Comparison of ENCODE assay signal across 1 cellular context in genomic region chr6:26214826-26215199, GRCh38.
TF ChIP-seq lines count a peak whose summit lies in the region.

No MANE protein-coding gene starts in this region.

TF ChIP-seq in K562, 482 proteins besides CTCF, POLR2A, EP300 and RAD21 (continued from another document and continues in another):
- TF ChIP-seq, protein P1, sequence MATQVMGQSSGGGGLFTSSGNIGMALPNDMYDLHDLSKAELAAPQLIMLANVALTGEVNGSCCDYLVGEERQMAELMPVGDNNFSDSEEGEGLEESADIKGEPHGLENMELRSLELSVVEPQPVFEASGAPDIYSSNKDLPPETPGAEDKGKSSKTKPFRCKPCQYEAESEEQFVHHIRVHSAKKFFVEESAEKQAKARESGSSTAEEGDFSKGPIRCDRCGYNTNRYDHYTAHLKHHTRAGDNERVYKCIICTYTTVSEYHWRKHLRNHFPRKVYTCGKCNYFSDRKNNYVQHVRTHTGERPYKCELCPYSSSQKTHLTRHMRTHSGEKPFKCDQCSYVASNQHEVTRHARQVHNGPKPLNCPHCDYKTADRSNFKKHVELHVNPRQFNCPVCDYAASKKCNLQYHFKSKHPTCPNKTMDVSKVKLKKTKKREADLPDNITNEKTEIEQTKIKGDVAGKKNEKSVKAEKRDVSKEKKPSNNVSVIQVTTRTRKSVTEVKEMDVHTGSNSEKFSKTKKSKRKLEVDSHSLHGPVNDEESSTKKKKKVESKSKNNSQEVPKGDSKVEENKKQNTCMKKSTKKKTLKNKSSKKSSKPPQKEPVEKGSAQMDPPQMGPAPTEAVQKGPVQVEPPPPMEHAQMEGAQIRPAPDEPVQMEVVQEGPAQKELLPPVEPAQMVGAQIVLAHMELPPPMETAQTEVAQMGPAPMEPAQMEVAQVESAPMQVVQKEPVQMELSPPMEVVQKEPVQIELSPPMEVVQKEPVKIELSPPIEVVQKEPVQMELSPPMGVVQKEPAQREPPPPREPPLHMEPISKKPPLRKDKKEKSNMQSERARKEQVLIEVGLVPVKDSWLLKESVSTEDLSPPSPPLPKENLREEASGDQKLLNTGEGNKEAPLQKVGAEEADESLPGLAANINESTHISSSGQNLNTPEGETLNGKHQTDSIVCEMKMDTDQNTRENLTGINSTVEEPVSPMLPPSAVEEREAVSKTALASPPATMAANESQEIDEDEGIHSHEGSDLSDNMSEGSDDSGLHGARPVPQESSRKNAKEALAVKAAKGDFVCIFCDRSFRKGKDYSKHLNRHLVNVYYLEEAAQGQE (CRISPR knock-in tag; IDR thresholded peaks at IDR 0.05; ENCODE audit: low read depth): no peak
- TF ChIP-seq XRCC3 (IDR thresholded peaks at IDR 0.05) (no peak), ZNF184 (CRISPR knock-in tag; IDR thresholded peaks at IDR 0.05) (no peak), HDAC6 (IDR thresholded peaks at IDR 0.05; ENCODE audit: low read depth, low read length) (no peak), ZNF124 (CRISPR knock-in tag; IDR thresholded peaks at IDR 0.05) (no peak), DNMT1 (IDR thresholded peaks at IDR 0.05) (no peak), GATA2 (CRISPR knock-in tag; IDR thresholded peaks at IDR 0.05) (no peak), MTF1 (CRISPR knock-in tag; IDR thresholded peaks at IDR 0.05; ENCODE audit: borderline replicate concordance) (no peak), ZNF41 (CRISPR knock-in tag; conservative IDR thresholded peaks at IDR 0.05) (0 out of 2 replicates have a peak, but pooled peaks have one; percentile 61), SMARCA4 (IDR thresholded peaks at IDR 0.05) (no peak), SMARCE1 (IDR thresholded peaks at IDR 0.05) (no peak), ZNF655 (CRISPR knock-in tag; IDR thresholded peaks at IDR 0.05) (no peak), CEBPB (tag; IDR thresholded peaks at IDR 0.05) (no peak), SRF (CRISPR knock-in tag; IDR thresholded peaks at IDR 0.05) (peak; percentile 26 to 41; a peak in 1 of 4 replicates), CHD1 (IDR thresholded peaks at IDR 0.05; ENCODE audit: low read length) (peak; percentile 85), KHSRP (IDR thresholded peaks at IDR 0.05) (no peak), ZNF644 (tag; IDR thresholded peaks at IDR 0.05; ENCODE audit: low read depth) (no peak), TFAP4 (CRISPR knock-in tag; IDR thresholded peaks at IDR 0.05; ENCODE audit: borderline replicate concordance) (no peak), HNRNPUL1 (IDR thresholded peaks at IDR 0.05; ENCODE audit: low read length) (no peak), RFX5 (IDR thresholded peaks at IDR 0.05; ENCODE audit: low read depth, low read length) (no peak), ZFP30 (CRISPR knock-in tag; IDR thresholded peaks at IDR 0.05; ENCODE audit: borderline replicate concordance) (no peak), SREBF1 (IDR thresholded peaks at IDR 0.05; ENCODE audit: borderline replicate concordance, low read depth, low read length) (no peak), SLC30A9 (CRISPR knock-in tag; IDR thresholded peaks at IDR 0.05) (no peak), KDM4B (IDR thresholded peaks at IDR 0.05; ENCODE audit: borderline replicate concordance in 2 of 2, low read depth in 1 of 2) (no peak), NFIC (IDR thresholded peaks at IDR 0.05) (no peak), OTX1 (CRISPR knock-in tag; IDR thresholded peaks at IDR 0.05) (peak; percentile 73; the same call in 1 of the 2 replicates), GATAD2B (IDR thresholded peaks at IDR 0.05; ENCODE audit: borderline replicate concordance) (no peak), BCOR (IDR thresholded peaks at IDR 0.05) (no peak), SMARCA5 (IDR thresholded peaks at IDR 0.05) (no peak), ZNF12 (CRISPR knock-in tag; IDR thresholded peaks at IDR 0.05) (no peak), XRCC5 (IDR thresholded peaks at IDR 0.05; ENCODE audit: low read depth, low read length) (no peak), DMBX1 (CRISPR knock-in tag; IDR thresholded peaks at IDR 0.05; ENCODE audit: borderline replicate concordance) (peak; percentile 52), NCOA1 (IDR thresholded peaks at IDR 0.05; ENCODE audit: low read depth) (no peak), ZNF175 (CRISPR knock-in tag; IDR thresholded peaks at IDR 0.05; ENCODE audit: low read depth) (peak; percentile 41; the same call in 1 of the 2 replicates), ZNF57 (CRISPR knock-in tag; IDR thresholded peaks at IDR 0.05) (0 out of 2 replicates have a peak, but pooled peaks have one; percentile 8), ZNF696 (CRISPR knock-in tag; conservative IDR thresholded peaks at IDR 0.05) (no peak), GTF2F1 (IDR thresholded peaks at IDR 0.05; ENCODE audit: low read depth, low read length) (0 out of 2 replicates have a peak, but pooled peaks have one; percentile 20), MLLT1 (IDR thresholded peaks at IDR 0.05) (peak; percentile 44 to 80; a peak in 2 of 4 replicates), ZKSCAN8 (CRISPR knock-in tag; IDR thresholded peaks at IDR 0.05) (no peak), ZNF280A (IDR thresholded peaks at IDR 0.05; ENCODE audit: low read depth, partially characterized antibody) (no peak)
- TF ChIP-seq, protein P2, sequence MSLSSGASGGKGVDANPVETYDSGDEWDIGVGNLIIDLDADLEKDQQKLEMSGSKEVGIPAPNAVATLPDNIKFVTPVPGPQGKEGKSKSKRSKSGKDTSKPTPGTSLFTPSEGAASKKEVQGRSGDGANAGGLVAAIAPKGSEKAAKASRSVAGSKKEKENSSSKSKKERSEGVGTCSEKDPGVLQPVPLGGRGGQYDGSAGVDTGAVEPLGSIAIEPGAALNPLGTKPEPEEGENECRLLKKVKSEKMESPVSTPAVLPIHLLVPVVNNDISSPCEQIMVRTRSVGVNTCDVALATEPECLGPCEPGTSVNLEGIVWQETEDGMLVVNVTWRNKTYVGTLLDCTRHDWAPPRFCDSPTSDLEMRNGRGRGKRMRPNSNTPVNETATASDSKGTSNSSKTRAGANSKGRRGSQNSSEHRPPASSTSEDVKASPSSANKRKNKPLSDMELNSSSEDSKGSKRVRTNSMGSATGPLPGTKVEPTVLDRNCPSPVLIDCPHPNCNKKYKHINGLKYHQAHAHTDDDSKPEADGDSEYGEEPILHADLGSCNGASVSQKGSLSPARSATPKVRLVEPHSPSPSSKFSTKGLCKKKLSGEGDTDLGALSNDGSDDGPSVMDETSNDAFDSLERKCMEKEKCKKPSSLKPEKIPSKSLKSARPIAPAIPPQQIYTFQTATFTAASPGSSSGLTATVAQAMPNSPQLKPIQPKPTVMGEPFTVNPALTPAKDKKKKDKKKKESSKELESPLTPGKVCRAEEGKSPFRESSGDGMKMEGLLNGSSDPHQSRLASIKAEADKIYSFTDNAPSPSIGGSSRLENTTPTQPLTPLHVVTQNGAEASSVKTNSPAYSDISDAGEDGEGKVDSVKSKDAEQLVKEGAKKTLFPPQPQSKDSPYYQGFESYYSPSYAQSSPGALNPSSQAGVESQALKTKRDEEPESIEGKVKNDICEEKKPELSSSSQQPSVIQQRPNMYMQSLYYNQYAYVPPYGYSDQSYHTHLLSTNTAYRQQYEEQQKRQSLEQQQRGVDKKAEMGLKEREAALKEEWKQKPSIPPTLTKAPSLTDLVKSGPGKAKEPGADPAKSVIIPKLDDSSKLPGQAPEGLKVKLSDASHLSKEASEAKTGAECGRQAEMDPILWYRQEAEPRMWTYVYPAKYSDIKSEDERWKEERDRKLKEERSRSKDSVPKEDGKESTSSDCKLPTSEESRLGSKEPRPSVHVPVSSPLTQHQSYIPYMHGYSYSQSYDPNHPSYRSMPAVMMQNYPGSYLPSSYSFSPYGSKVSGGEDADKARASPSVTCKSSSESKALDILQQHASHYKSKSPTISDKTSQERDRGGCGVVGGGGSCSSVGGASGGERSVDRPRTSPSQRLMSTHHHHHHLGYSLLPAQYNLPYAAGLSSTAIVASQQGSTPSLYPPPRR (CRISPR knock-in tag; IDR thresholded peaks at IDR 0.05; ENCODE audit: borderline replicate concordance): no peak
- TF ChIP-seq, protein P3, sequence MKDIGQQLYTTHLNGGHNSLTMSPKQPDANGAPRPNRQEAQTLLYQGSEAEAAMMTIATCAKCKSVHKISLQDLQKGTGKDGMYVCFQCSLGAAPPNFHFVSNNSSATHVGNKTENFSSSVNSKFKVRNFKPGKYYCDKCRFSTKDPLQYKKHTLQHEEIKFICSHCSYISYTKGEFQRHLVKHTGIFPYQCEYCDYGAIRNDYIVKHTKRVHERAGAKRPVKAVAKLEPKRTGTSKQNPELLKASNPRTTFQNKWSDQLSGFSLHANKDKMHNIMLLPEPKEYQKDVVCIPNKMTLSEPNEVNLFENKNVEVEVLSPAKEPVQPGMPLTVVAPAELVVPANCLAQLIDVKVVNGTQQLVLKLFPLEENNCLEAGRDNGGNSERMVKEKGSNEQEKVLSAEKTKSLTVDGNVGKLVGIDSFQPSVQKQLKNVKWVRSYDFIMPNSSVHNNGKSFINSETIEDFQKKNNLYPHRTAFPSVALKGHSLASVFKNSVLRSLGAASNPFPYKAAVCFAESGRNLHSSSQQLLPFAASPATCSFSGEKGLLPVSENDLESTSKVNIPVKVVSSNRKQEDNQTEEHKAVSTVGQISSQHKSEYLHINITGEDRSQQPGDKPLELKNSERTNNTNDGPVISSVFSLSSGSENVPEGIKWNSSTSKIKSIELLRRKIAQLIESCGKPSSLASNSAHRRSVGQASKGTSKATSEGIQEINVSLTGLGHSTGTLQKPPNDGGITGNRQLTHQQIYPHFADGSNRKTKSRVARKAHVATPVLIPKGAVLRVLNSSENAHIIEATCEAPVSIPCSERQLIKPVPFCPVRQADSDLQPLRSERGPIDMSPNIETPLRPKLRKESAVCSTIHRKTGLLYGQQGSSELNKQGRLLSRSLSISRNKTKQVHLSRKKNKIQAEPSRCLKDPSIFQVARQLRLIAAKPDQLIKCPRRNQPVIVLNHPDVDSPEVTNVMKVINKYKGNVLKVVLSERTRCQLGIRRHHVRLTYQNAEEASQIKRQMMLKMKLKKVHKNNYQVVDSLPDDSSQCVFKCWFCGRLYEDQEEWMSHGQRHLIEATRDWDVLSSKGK (CRISPR knock-in tag; IDR thresholded peaks at IDR 0.05): no peak
- TF ChIP-seq, protein P4, sequence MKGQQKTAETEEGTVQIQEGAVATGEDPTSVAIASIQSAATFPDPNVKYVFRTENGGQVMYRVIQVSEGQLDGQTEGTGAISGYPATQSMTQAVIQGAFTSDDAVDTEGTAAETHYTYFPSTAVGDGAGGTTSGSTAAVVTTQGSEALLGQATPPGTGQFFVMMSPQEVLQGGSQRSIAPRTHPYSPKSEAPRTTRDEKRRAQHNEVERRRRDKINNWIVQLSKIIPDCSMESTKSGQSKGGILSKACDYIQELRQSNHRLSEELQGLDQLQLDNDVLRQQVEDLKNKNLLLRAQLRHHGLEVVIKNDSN (CRISPR knock-in tag; IDR thresholded peaks at IDR 0.05): no peak
- TF ChIP-seq, protein P5, sequence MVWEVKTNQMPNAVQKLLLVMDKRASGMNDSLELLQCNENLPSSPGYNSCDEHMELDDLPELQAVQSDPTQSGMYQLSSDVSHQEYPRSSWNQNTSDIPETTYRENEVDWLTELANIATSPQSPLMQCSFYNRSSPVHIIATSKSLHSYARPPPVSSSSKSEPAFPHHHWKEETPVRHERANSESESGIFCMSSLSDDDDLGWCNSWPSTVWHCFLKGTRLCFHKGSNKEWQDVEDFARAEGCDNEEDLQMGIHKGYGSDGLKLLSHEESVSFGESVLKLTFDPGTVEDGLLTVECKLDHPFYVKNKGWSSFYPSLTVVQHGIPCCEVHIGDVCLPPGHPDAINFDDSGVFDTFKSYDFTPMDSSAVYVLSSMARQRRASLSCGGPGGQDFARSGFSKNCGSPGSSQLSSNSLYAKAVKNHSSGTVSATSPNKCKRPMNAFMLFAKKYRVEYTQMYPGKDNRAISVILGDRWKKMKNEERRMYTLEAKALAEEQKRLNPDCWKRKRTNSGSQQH (CRISPR knock-in tag; IDR thresholded peaks at IDR 0.05): no peak
